10 cellular contexts compared by ENCODE assay signal in genomic region chr17:17725853-17726720, GRCh38. TPM values are rescaled to one million over a fixed set of nuclear protein-coding genes. Genes with fewer than 3 reads are reported as not detected.
DNase-seq lines count a peak whose midpoint lies in the region; ATAC-seq, FAIRE-seq and TF ChIP-seq lines count a peak whose summit lies in the region.
"Had no signal": no experiment of that assay in that cellular context is flagged by ENCODE, and none has a peak within 500 bp of the region (broad histone marks: within the 10 kb centered on the region; RNA-seq: fewer than 3 reads in every experiment).

No MANE protein-coding gene starts in this region.

- peak in 1 of 8 donors; percentile 41 for ATAC-seq in heart right ventricle
- ATAC-seq in GM12878 = no peak

- no TSS peak for BruUV-seq in GM12878 (replicated peaks; lab: Mats Ljungman, UMichigan)

- peak overlapping the region; percentile 20 to 50 for H2BK12ac ChIP-seq in mesenchymal stem cell (ENCODE audit: low read length in 2 of 2)

- intact Hi-C loops in heart right ventricle (cut with DNase I) (no loop called here), cardiac septum (cut with DNase I) (loop anchor here (5.0 kb wide), 1 partner anchor 41 kb away; no protein-coding TSS in a partner anchor), GM12878 (cut with micrococcal nuclease; ENCODE audit: unreplicated experiment) (loop anchor here (5.0 kb wide), 1 partner anchor 44 kb away; the partner anchor contains the start of gene RAI1), uterus (cut with DNase I; ENCODE audit: low total_unique reads) (no loop called here)

- no peak overlapping the region for H3K4me3 ChIP-seq in heart right ventricle
- no peak overlapping the region for H3K4me3 ChIP-seq in GM12878
- no peak overlapping the region for H3K4me3 ChIP-seq in mesenchymal stem cell (ENCODE audit: insufficient read depth in 1 of 2, low read depth in 1 of 2, low read length in 2 of 2)
- no peak overlapping the region for H3K4me3 ChIP-seq in uterus

- RAD21 ChIA-PET in GM12878 (lab: Charles Lee; ENCODE audit: unreplicated experiment) = no interaction called here

- peak overlapping the region in 1 of 2 experiments; percentile 14 for H3K4ac ChIP-seq in mesenchymal stem cell (ENCODE audit: low read depth in 1 of 2, low read length in 2 of 2)

- peaks cover 17 to 71% (median 41%) of the 10 kb centered on the region in 9 donors for H3K4me1 ChIP-seq in heart right ventricle
- peaks cover 11% of the 10 kb centered on the region for H3K4me1 ChIP-seq in GM12878 (ENCODE audit: control insufficient read depth, insufficient read depth, low read length)
- H3K4me1 ChIP-seq in mesenchymal stem cell (ENCODE audit: control insufficient read depth, insufficient read depth, low read depth, low read length) = peaks cover 49% of the 10 kb centered on the region
- H3K4me1 ChIP-seq in uterus = peaks cover 0 to 22% of the 10 kb centered on the region in 2 donors

- peaks cover 3% of the 10 kb centered on the region for H3K79me2 ChIP-seq in GM12878 (ENCODE audit: control insufficient read depth, insufficient read depth, low read length)

- FAIRE-seq in GM12878 (lab: Jason Lieb, UNC) = no peak
- FAIRE-seq: bronchial epithelial cell had no signal

- peaks cover 0 to 9% (median 0%) of the 10 kb centered on the region in 9 donors for H3K36me3 ChIP-seq in heart right ventricle
- H3K36me3 ChIP-seq in GM12878 (ENCODE audit: control insufficient read depth in 2 of 2, insufficient read depth in 2 of 2, low read length in 1 of 2) = peaks cover 0 to 13% of the 10 kb centered on the region in 2 experiments; a peak in 3 of 4 replicates
- H3K36me3 ChIP-seq in mesenchymal stem cell (ENCODE audit: control insufficient read depth in 1 of 2, insufficient read depth in 2 of 2, low read depth in 1 of 2, low read length in 2 of 2) = peaks cover 0 to 32% of the 10 kb centered on the region in 2 experiments
- H3K36me3 ChIP-seq in uterus = no peaks in the 10 kb centered on the region

- H3K4me2 ChIP-seq in GM12878 (ENCODE audit: control insufficient read depth, insufficient read depth) (no peak overlapping the region), mesenchymal stem cell (ENCODE audit: low read length, poor library complexity, severe bottlenecking) (no peak overlapping the region)

- TF ChIP-seq POLR2A in GM12878 (IDR thresholded peaks at IDR 0.05; ENCODE audit: low read depth, low read length) = no peak
- TF ChIP-seq POLR2A in uterus (IDR thresholded peaks at IDR 0.05) = no peak

- H3K79me1 ChIP-seq in mesenchymal stem cell (replicated peaks; ENCODE audit: low read length, poor library complexity, severe bottlenecking) = peaks cover 52% of the 10 kb centered on the region

- H2BK15ac ChIP-seq in mesenchymal stem cell (ENCODE audit: low read depth, poor library complexity, severe bottlenecking) = no peak overlapping the region

- peak overlapping the region in 8 of 10 donors; percentile 30 to 77 (median 56) for H3K27ac ChIP-seq in heart right ventricle
- no peak overlapping the region for H3K27ac ChIP-seq in GM12878 (ENCODE audit: control insufficient read depth, insufficient read depth)
- no peak overlapping the region for H3K27ac ChIP-seq in mesenchymal stem cell (ENCODE audit: low read length, poor library complexity, severe bottlenecking)
- peak overlapping the region; percentile 36 to 37 for H3K27ac ChIP-seq in uterus

- H4K20me1 ChIP-seq in GM12878 (ENCODE audit: control insufficient read depth, insufficient read depth) = peaks cover 5% of the 10 kb centered on the region

- peak overlapping the region; percentile 55 to 70 for H3K18ac ChIP-seq in mesenchymal stem cell (ENCODE audit: low read depth in 1 of 2, low read length in 2 of 2)

- no peak for TF ChIP-seq RAD21 in GM12878 (IDR thresholded peaks at IDR 0.05; ENCODE audit: insufficient read depth, low read depth, low read length)

- H4K91ac ChIP-seq in mesenchymal stem cell (ENCODE audit: low read length) = peak overlapping the region; percentile 79

- 53 to 65% methylated on average over 9 of the region's 9 CpGs for WGBS in heart right ventricle, 2 donors
- WGBS in GM12878 (ENCODE audit: insufficient coverage, insufficient replicate concordance, low lambda C conversion rate, missing lambda C conversion rate) = 84% methylated on average over 9 of the region's 9 CpGs
- 39% methylated on average over 5 of the region's 9 CpGs for WGBS in mesenchymal stem cell

- TF ChIP-seq EP300 in GM12878 (IDR thresholded peaks at IDR 0.05; ENCODE audit: borderline replicate concordance in 1 of 2, control insufficient read depth in 1 of 2, low read depth in 2 of 2, low read length in 2 of 2) = no peak

- H3K27me3 ChIP-seq in heart right ventricle (peaks cover 0 to 33% (median 0%) of the 10 kb centered on the region in 7 donors), GM12878 (replicated peaks in 1 of 2; ENCODE audit: control insufficient read depth in 2 of 2, insufficient read depth in 2 of 2, low read length in 1 of 2) (no peaks in the 10 kb centered on the region), mesenchymal stem cell (ENCODE audit: control insufficient read depth in 1 of 2, insufficient read depth in 1 of 2, low read length in 2 of 2) (peaks cover 7 to 13% of the 10 kb centered on the region in 2 experiments), uterus (no peaks in the 10 kb centered on the region)

- no peak overlapping the region for H2AK5ac ChIP-seq in mesenchymal stem cell (ENCODE audit: low read length, severe bottlenecking)

- no peak overlapping the region for H4K8ac ChIP-seq in mesenchymal stem cell (ENCODE audit: low read length)

- no peak for DNase-seq in heart right ventricle
- DNase-seq in cardiac septum (ENCODE audit: low spot score) = no peak
- no peak for DNase-seq in GM12878 (ENCODE audit: low read depth, low spot score)
- peak; percentile 73 for DNase-seq in mesenchymal stem cell
- DNase-seq in uterus = no peak
- DNase-seq in NCI-H1694 (lab: John Stamatoyannopoulos, UW) = no peak
- no peak for DNase-seq in DMS153 treated with DMSO at 0.1 percent for 48 hours (lab: John Stamatoyannopoulos, UW; ENCODE audit: unreplicated experiment)
- DNase-seq in epidermal melanocyte (ENCODE audit: insufficient read length, low spot score) = no peak
- DNase-seq: NCI-H1930 had no signal

- H2AFZ ChIP-seq in GM12878 (ENCODE audit: control insufficient read depth, low read depth, low read length) = no peak overlapping the region
- no peak overlapping the region for H2AFZ ChIP-seq in mesenchymal stem cell (ENCODE audit: low read depth, low read length)

- H2BK5ac ChIP-seq in mesenchymal stem cell (ENCODE audit: low read depth, low read length, poor library complexity, severe bottlenecking) = no peak overlapping the region

- POLR2A ChIA-PET in GM12878 (lab: Charles Lee) = interaction anchor here (0.6 to 1.7 kb wide), 3 partner anchors 14 to 172 kb away, joined by 3 to 4 read pairs (median 3); no protein-coding TSS in a partner anchor

- H3K14ac ChIP-seq in mesenchymal stem cell (ENCODE audit: low read length in 2 of 2) = peak overlapping the region in 1 of 2 experiments; percentile 30

- H3K23ac ChIP-seq in mesenchymal stem cell (ENCODE audit: low read length in 2 of 2) = no peak overlapping the region

- no peak for TF ChIP-seq CTCF in heart right ventricle (IDR thresholded peaks at IDR 0.05)
- no peak for TF ChIP-seq CTCF in GM12878 (IDR thresholded peaks at IDR 0.05 in 2 of 3, conservative IDR thresholded peaks at IDR 0.05 in 1 of 3; ENCODE audit: control insufficient read depth in 2 of 3, extremely low read depth in 1 of 3, insufficient read depth in 1 of 3, low read depth in 3 of 3, low read length in 3 of 3)
- no peak for TF ChIP-seq CTCF in uterus (IDR thresholded peaks at IDR 0.05)

- in situ Hi-C loops in GM12878 (cut with MboI) = no loop called here

- CTCF ChIA-PET in GM12878 (lab: Yijun Ruan, JAX) = interaction anchor here (0.7 to 1.4 kb wide), 4 partner anchors 34 to 308 kb away, joined by 3 to 5 read pairs (median 3); no protein-coding TSS in a partner anchor

- SMC1A ChIA-PET in GM12878 (lab: Charles Lee; ENCODE audit: uncharacterized antibody, unreplicated experiment) = interaction anchor here (0.6 to 1.5 kb wide), 6 partner anchors 7 to 456 kb away, joined by 3 to 4 read pairs (median 3); no protein-coding TSS in a partner anchor

- H3K9ac ChIP-seq in GM12878 (ENCODE audit: control insufficient read depth, insufficient read depth, low read length) (no peak overlapping the region), mesenchymal stem cell (ENCODE audit: low read length) (no peak overlapping the region)

- peak overlapping the region; percentile 99 for H2BK120ac ChIP-seq in mesenchymal stem cell (ENCODE audit: low read depth, low read length)

- no peaks in the 10 kb centered on the region for H3K9me3 ChIP-seq in heart right ventricle
- H3K9me3 ChIP-seq in GM12878 (replicated peaks; ENCODE audit: control insufficient read depth, insufficient read depth, low read length) = no peaks in the 10 kb centered on the region
- H3K9me3 ChIP-seq in mesenchymal stem cell (ENCODE audit: control insufficient read depth, low read length) = no peaks in the 10 kb centered on the region
- no peaks in the 10 kb centered on the region for H3K9me3 ChIP-seq in uterus

RNA-seq across cellular contexts. Expression of gene RAI1, which starts 44.8 kb away (rescaled TPM):
- 10 to 100 TPM; 15.8 to 32.0 (median 20.9) TPM for total RNA-seq in heart right ventricle
- polyA plus RNA-seq in heart right ventricle = 10 to 100 TPM; 13.8 to 17.5 TPM
- 28.8 TPM for total RNA-seq in cardiac septum
- total RNA-seq in GM12878 (2013; cell fraction: nucleolus; rRNA removed) = 66.1 and 73.4 TPM in 2 replicates
- total RNA-seq in GM12878 (2014; rRNA removed) = 7.2 and 7.4 TPM in 2 replicates
- total RNA-seq in GM12878 (2014; rRNA removed; fragmentation: Illumina TruSeq; extraction: Trizol) = 7.9 and 8.7 TPM in 2 replicates
- total RNA-seq in GM12878 (2021) = 35.4 and 37.7 TPM in 2 replicates
- 3.1 TPM for polyA plus RNA-seq in GM12878 (2011; ENCODE audit: low read depth)
- 4.0 and 5.4 TPM in 2 replicates for polyA plus RNA-seq in GM12878 (2011; rRNA removed)
- 5.7 and 7.6 TPM in 2 replicates for polyA plus RNA-seq in GM12878 (2011; cell fraction: cytosol; rRNA removed)
- polyA plus RNA-seq in GM12878 (2011; cell fraction: nucleus; rRNA removed) = 20.2 and 25.6 TPM in 2 replicates
- 8.0 and 8.1 TPM in 2 replicates for polyA plus RNA-seq in GM12878 (2012)
- 2.5 and 5.9 TPM in 2 replicates for polyA plus RNA-seq in GM12878 (2014; fragmentation: Illumina TruSeq; extraction: Trizol)
- under 1 TPM; 0.66 to 0.74 TPM for polyA plus RNA-seq in GM12878 (2014; fragmentation: Nextera tagmentation; extraction: Ambion mirVana)
- 19.2 and 25.5 TPM in 2 replicates for polyA plus RNA-seq in GM12878 (2014; rRNA removed)
- polyA plus RNA-seq in GM12878 (2016; fragmentation: Nextera tagmentation; extraction: Ambion mirVana) = 1 to 10 TPM; 3.1 to 6.0 TPM
- polyA minus RNA-seq in GM12878 (2011; rRNA and poly(A)+ RNA removed) = 8.1 and 11.7 TPM in 2 replicates
- polyA minus RNA-seq in GM12878 (2011; cell fraction: cytosol; rRNA and poly(A)+ RNA removed) = 8.3 and 9.1 TPM in 2 replicates
- 10.0 and 21.0 TPM in 2 replicates for polyA minus RNA-seq in GM12878 (2011; cell fraction: nucleus; rRNA and poly(A)+ RNA removed)
- polyA plus RNA-seq in mesenchymal stem cell (2013, experiment 1 of 2) = 24.1 TPM
- polyA plus RNA-seq in mesenchymal stem cell (2013, experiment 2 of 2) = 22.8 TPM
- 10 to 100 TPM in 3 of 4 donors, 1 to 10 TPM in 1; 10.0 to 66.1 (median 15.3) TPM for total RNA-seq in uterus

Comparison
In these comparisons a context has a peak if more than half of its experiments do, and no peak if none do; other contexts are left out.
1. intact Hi-C loops: an anchor here in cardiac septum (5.0 kb wide) and GM12878 (5.0 kb wide); none called in heart right ventricle and uterus.
2. H3K27ac ChIP-seq: peak in heart right ventricle (8 of 10) and uterus (2 of 2); none in GM12878 (single experiment) and mesenchymal stem cell (single experiment).